ENCODE assay signal across 1 cellular context in genomic region chr4:97910005-97910404, GRCh38.
TF ChIP-seq lines count a peak whose summit lies in the region.

No MANE protein-coding gene starts in this region.

TF ChIP-seq in WTC11, 78 proteins besides CTCF, POLR2A, EP300 and RAD21 (continued from another document):
- no peak for TF ChIP-seq PRDM15 (CRISPR knock-in tag; IDR thresholded peaks at IDR 0.05)
